In genomic region chr3:24663406-24663805, GRCh38 we compare ENCODE assay signal across 2 cellular contexts.
TF ChIP-seq lines count a peak whose summit lies in the region.

No MANE protein-coding gene starts in this region.

TF ChIP-seq in GM23338, 12 proteins besides CTCF, POLR2A, EP300 and RAD21 (continued from another document):
- no peak for TF ChIP-seq REST (IDR thresholded peaks at IDR 0.05; ENCODE audit: unreplicated experiment)
- TF ChIP-seq ETS1 (IDR thresholded peaks at IDR 0.05) = no peak
- no peak for TF ChIP-seq JUNB (IDR thresholded peaks at IDR 0.05; ENCODE audit: unreplicated experiment)
- TF ChIP-seq CREB1 (CRISPR knock-in tag; IDR thresholded peaks at IDR 0.05; ENCODE audit: low read depth) = no peak
- TF ChIP-seq ZNF462 (CRISPR knock-in tag; IDR thresholded peaks at IDR 0.05) = no peak
- no peak for TF ChIP-seq STAT1 (IDR thresholded peaks at IDR 0.05; ENCODE audit: unreplicated experiment)
TF ChIP-seq in GM23338: peak in this region for 0.

TF ChIP-seq in GM12878, 131 proteins besides CTCF, POLR2A, EP300 and RAD21 (continued from another document):
- TF ChIP-seq HSF1 (IDR thresholded peaks at IDR 0.05; ENCODE audit: low read depth, low read length) (no peak), LARP7 (IDR thresholded peaks at IDR 0.05) (no peak), EZH2 (IDR thresholded peaks at IDR 0.05; ENCODE audit: borderline replicate concordance, control insufficient read depth, low read depth, low read length) (no peak), NKRF (conservative IDR thresholded peaks at IDR 0.05) (no peak)
TF ChIP-seq in GM12878: peak in this region for 0.
